In the genomic region with DNA sequence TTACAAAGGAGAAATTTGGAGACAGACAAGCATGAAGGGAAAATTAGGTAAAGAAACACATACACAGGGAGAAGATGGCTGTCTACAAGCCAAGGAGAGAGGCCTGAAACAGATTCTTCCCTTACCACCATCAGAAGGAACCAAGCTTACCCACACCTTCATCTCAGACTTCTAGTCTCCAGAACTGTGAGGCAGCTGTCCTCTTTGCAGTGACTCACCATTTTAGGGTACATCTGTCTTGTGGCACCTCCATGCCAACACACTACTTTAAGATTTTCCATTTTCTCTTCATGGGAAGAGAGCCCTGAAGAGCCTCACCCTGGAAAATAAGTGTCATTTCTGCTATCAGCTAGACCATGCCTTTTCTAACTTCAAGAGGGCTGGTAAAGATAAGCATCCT, we compare ENCODE assay signal across 21 cellular contexts.
"Had no signal": no experiment of that assay in that cellular context is flagged by ENCODE, and none has a peak within 500 bp of the region (broad histone marks: within the 10 kb centered on the region; RNA-seq: fewer than 3 reads in every experiment).

No MANE protein-coding gene starts in this region.

- H3K4me1 ChIP-seq: left ventricle myocardium inferior, right atrium auricular region, right lobe of liver, stomach, testis, thyroid gland, transverse colon, upper lobe of right lung had no signal

- H3K27ac ChIP-seq: left ventricle myocardium inferior, ovary, right atrium auricular region, right lobe of liver, skin epidermis, stomach, testis, thyroid gland, transverse colon, upper lobe of right lung had no signal

- H3K9me3 ChIP-seq: left ventricle myocardium inferior, ovary, right atrium auricular region, right lobe of liver, stomach, testis, transverse colon, upper lobe of right lung had no signal

- H3K27me3 ChIP-seq: ovary, right atrium auricular region, right lobe of liver, stomach, testis, thyroid gland, transverse colon, upper lobe of right lung had no signal

- H3K36me3 ChIP-seq: left ventricle myocardium inferior, ovary, right atrium auricular region, right lobe of liver, stomach, thyroid gland, transverse colon, upper lobe of right lung had no signal

- DNase-seq: hypothalamus; islet precursor cell; left ventricle myocardium inferior; mesendoderm; naive thymus-derived CD4-positive, alpha-beta T cell; ovary; right lobe of liver; stimulated activated CD4-positive, alpha-beta T cell treated with anti-CD3 and anti-CD28 coated beads, Interleukin-12 subunit alpha, Interleukin-12 subunit beta, amount 100 ng/mL, for 4 hours; stimulated activated CD4-positive, alpha-beta T cell treated with anti-CD3 and anti-CD28 coated beads, Interleukin-15, amount 100 ng/mL, for 24 hours; stimulated activated CD4-positive, alpha-beta T cell treated with anti-CD3 and anti-CD28 coated beads, Interleukin-2, amount 100 ng/mL, for 24 hours; stimulated activated CD4-positive, alpha-beta T cell treated with anti-CD3 and anti-CD28 coated beads, Interleukin-4, amount 100 ng/mL, for 1 hour; stimulated activated naive B cell treated with anti-CD40 and anti-IgM and Interleukin-4, amounts not matched to agents 10 μg/mL and 1 μg/mL and 100 μg/mL, for 72 hours; stimulated activated naive CD8-positive, alpha-beta T cell treated with anti-CD3 and anti-CD28 coated beads, Interleukin-15, Interleukin-2, amounts not matched to agents 100 U/mL and 50 U/mL, for 24 hours; stomach; testis; thyroid gland; transverse colon; upper lobe of right lung had no signal

- H3K4me3 ChIP-seq: left ventricle myocardium inferior, lung, ovary, right atrium auricular region, right lobe of liver, skin epidermis, stomach, testis, thyroid gland, transverse colon, upper lobe of right lung had no signal
